Comparison of ENCODE assay signal across 9 cellular contexts in genomic region chr2:74414475-74414874, GRCh38. TPM values are rescaled to one million over a fixed set of nuclear protein-coding genes. Genes with fewer than 3 reads are reported as not detected.
DNase-seq lines count a peak whose midpoint lies in the region; ATAC-seq and TF ChIP-seq lines count a peak whose summit lies in the region.
"Had no signal": no experiment of that assay in that cellular context is flagged by ENCODE, and none has a peak within 500 bp of the region (broad histone marks: within the 10 kb centered on the region; RNA-seq: fewer than 3 reads in every experiment).

No MANE protein-coding gene starts in this region.

- ATAC-seq in left lung: peak; percentile 33
- ATAC-seq in HG03565 (IDR thresholded peaks at IDR 0.05; ENCODE audit: unreplicated experiment): no peak

- H3K27ac ChIP-seq in left lung (no peak overlapping the region), substantia nigra (ENCODE audit: low read depth, low read length, poor library complexity, severe bottlenecking) (peak overlapping the region; percentile 17)
- H3K27ac ChIP-seq: SJSA1 had no signal

- no peak for DNase-seq in T-helper 2 cell treated with Interferon-gamma antibody and Interleukin-4, amounts not matched to agents 5 μg/mL and 100 μg/mL, for 36 hours (ENCODE audit: low spot score)
- no peak for DNase-seq in T-helper 2 cell
- DNase-seq in cardiac fibroblast (ENCODE audit: low read depth in 2 of 2): no peak
- DNase-seq in left lung: no peak
- DNase-seq in substantia nigra (lab: John Stamatoyannopoulos, UW): peak in 1 of 49 donors; percentile 74
- no peak for DNase-seq in D341Med (ENCODE audit: low spot score)
- DNase-seq in GOT3 (lab: John Stamatoyannopoulos, UW): no peak

- peaks cover 4% of the 10 kb centered on the region for H3K4me1 Mint-ChIP-seq in T-helper 2 cell treated with Interferon-gamma antibody and Interleukin-4, amounts not matched to agents 5 μg/mL and 100 μg/mL, for 36 hours (ENCODE audit: low read depth)

- peak overlapping the region; percentile 32 for H3K4me3 Mint-ChIP-seq in T-helper 2 cell treated with Interferon-gamma antibody and Interleukin-4, amounts not matched to agents 5 μg/mL and 100 μg/mL, for 36 hours

- no peaks in the 10 kb centered on the region for H3K9me3 Mint-ChIP-seq in T-helper 2 cell treated with Interferon-gamma antibody and Interleukin-4, amounts not matched to agents 5 μg/mL and 100 μg/mL, for 36 hours

- H3K4me1 ChIP-seq in left lung: peaks cover 0 to 20% of the 10 kb centered on the region in 2 donors
- H3K4me1 ChIP-seq: SJSA1 had no signal

- peaks cover under 1% of the 10 kb centered on the region for H3K27me3 Mint-ChIP-seq in T-helper 2 cell treated with Interferon-gamma antibody and Interleukin-4, amounts not matched to agents 5 μg/mL and 100 μg/mL, for 36 hours (ENCODE audit: low read depth)

- H3K36me3 Mint-ChIP-seq in T-helper 2 cell treated with Interferon-gamma antibody and Interleukin-4, amounts not matched to agents 5 μg/mL and 100 μg/mL, for 36 hours (ENCODE audit: low read depth): no peaks in the 10 kb centered on the region

- H3K27ac Mint-ChIP-seq in T-helper 2 cell treated with Interferon-gamma antibody and Interleukin-4, amounts not matched to agents 5 μg/mL and 100 μg/mL, for 36 hours: no peak overlapping the region

- H3K36me3 ChIP-seq in left lung: no peaks in the 10 kb centered on the region
- H3K36me3 ChIP-seq: SJSA1 had no signal

- TF ChIP-seq CTCF in cardiac fibroblast (IDR thresholded peaks at IDR 0.05; ENCODE audit: low read depth, low read length) (no peak), left lung (IDR thresholded peaks at IDR 0.05) (no peak)

- intact Hi-C loops in left lung (cut with DNase I): no loop called here

- H3K4me3 ChIP-seq in cardiac fibroblast (replicated peaks in 1 of 2; ENCODE audit: low read depth in 2 of 2, low read length in 2 of 2) (peak overlapping the region; percentile 41), left lung (peak overlapping the region; percentile 44 to 48)
- H3K4me3 ChIP-seq: SJSA1 had no signal

- no peaks in the 10 kb centered on the region for H3K9me3 ChIP-seq in left lung
- H3K9me3 ChIP-seq: SJSA1 had no signal

- H3K27me3 ChIP-seq in left lung: peaks cover 0 to 28% of the 10 kb centered on the region in 2 donors

RNA-seq across cellular contexts. Expression of gene C2orf81, which starts 6.9 kb away (rescaled TPM):
- 1 to 10 TPM; 2.8 to 3.4 TPM for total RNA-seq in left lung

RNA-seq across cellular contexts. Expression of gene WDR54, which starts 7.1 kb away (rescaled TPM):
- total RNA-seq in left lung: 10 to 100 TPM in 1 of 2 donors, 1 to 10 TPM in 1; 9.2 to 17.7 TPM

RNA-seq across cellular contexts. Expression of gene RTKN, which starts 27.3 kb away (rescaled TPM):
- total RNA-seq in left lung: 10 to 100 TPM; 29.6 to 37.0 TPM

RNA-seq across cellular contexts. Expression of gene DCTN1, which starts 34.4 kb away (rescaled TPM):
- total RNA-seq in left lung: 100 to 1,000 TPM; 121 to 132 TPM

RNA-seq across cellular contexts. Expression of gene INO80B, which starts 40.4 kb away (rescaled TPM):
- 10 to 100 TPM; 23.8 to 27.1 TPM for total RNA-seq in left lung
